In the genomic region with DNA sequence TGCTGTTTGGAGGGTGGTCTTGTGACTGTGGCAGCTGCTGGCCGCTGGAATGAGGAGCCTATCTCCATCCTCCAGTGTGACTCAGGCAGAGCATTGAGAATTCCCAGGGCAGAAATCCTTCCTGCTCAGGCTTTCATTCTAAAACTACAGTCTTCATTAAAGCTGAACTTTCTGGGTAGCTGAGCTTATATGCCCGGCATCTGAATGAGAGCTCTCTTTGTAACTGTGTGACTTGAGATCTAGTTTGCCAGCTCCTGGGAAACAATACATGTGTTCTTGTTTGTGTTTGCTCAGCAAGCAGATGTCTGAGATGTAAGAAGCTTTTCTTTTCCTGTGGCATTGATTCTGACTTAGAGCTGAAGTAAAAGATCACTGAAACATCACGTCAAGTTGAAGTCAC, we compare ENCODE assay signal across 17 cellular contexts. TPM values are rescaled to one million over a fixed set of nuclear protein-coding genes. Genes with fewer than 3 reads are reported as not detected.
DNase-seq lines count a peak whose midpoint lies in the region; ATAC-seq and TF ChIP-seq lines count a peak whose summit lies in the region.
"Had no signal": no experiment of that assay in that cellular context is flagged by ENCODE, and none has a peak within 500 bp of the region (broad histone marks: within the 10 kb centered on the region; RNA-seq: fewer than 3 reads in every experiment).

No MANE protein-coding gene starts in this region.

- peaks cover 65% of the 10 kb centered on the region for H3K4me1 Mint-ChIP-seq in GM23338
- peaks cover 28% of the 10 kb centered on the region for H3K4me1 Mint-ChIP-seq in activated CD8-positive, alpha-beta memory T cell treated with anti-CD3 and anti-CD28 coated beads, Interleukin-2, amount 10 ng/mL, durations not matched to agents 7 days and 5 days

- H3K4me1 ChIP-seq in GM23338 (ENCODE audit: insufficient read depth), result peaks cover 47% of the 10 kb centered on the region
- peaks cover 8% of the 10 kb centered on the region for H3K4me1 ChIP-seq in colonic mucosa

- H3F3A ChIP-seq in GM23338 (replicated peaks; ENCODE audit: low read depth), result no peaks in the 10 kb centered on the region

- H3K9me3 Mint-ChIP-seq in GM23338, result no peaks in the 10 kb centered on the region
- H3K9me3 Mint-ChIP-seq in activated CD8-positive, alpha-beta memory T cell treated with anti-CD3 and anti-CD28 coated beads, Interleukin-2, amount 10 ng/mL, durations not matched to agents 7 days and 5 days (ENCODE audit: low read depth), result no peaks in the 10 kb centered on the region
- H3K9me3 Mint-ChIP-seq: naive B cell; T-helper 1 cell treated with Interleukin-12 subunit alpha and Interleukin-12 subunit beta and Interleukin-4 antibody, amounts not matched to agents 30 μg/mL and 1 μg/mL, for 36 hours had no signal

- H3K27ac ChIP-seq in GM23338 (ENCODE audit: low read depth), result peak overlapping the region; percentile 28
- no peak overlapping the region for H3K27ac ChIP-seq in colonic mucosa
- H3K27ac ChIP-seq: upper lobe of left lung had no signal

- H3K79me2 ChIP-seq in GM23338 (replicated peaks; ENCODE audit: insufficient read depth), result no peaks in the 10 kb centered on the region

- H3K36me3 ChIP-seq in GM23338 (ENCODE audit: insufficient read depth) (no peaks in the 10 kb centered on the region), colonic mucosa (no peaks in the 10 kb centered on the region)

- H2AFZ ChIP-seq in GM23338, result no peak overlapping the region

- DNase-seq in GM23338 (ENCODE audit: low spot score) (no peak), SK-MEL-5 (ENCODE audit: low read depth, low spot score) (peak; percentile 98), globus pallidus (ENCODE audit: low spot score) (peak; percentile 93), nucleus accumbens (lab: John Stamatoyannopoulos, UW) (peak in 30 of 56 donors; percentile 7 to 67 (median 34)), colonic mucosa (no peak), GM19240 (ENCODE audit: insufficient read length, low spot score) (no peak)
- no peak for DNase-seq in activated CD8-positive, alpha-beta memory T cell treated with anti-CD3 and anti-CD28 coated beads, Interleukin-2, amount 10 ng/mL, durations not matched to agents 7 days and 5 days
- DNase-seq: activated T-cell treated with anti-CD3 and anti-CD28 coated beads for 4 hours; left cardiac atrium; naive B cell; NCI-H1930; NCI-H524 treated with DMSO at 0.1 percent for 48 hours; stimulated activated CD4-positive, alpha-beta T cell treated with anti-CD3 and anti-CD28 coated beads, Interleukin-4, amount 100 ng/mL, for 4 hours; upper lobe of left lung had no signal

- H3K4me3 Mint-ChIP-seq in GM23338, result no peak overlapping the region
- no peak overlapping the region for H3K4me3 Mint-ChIP-seq in activated CD8-positive, alpha-beta memory T cell treated with anti-CD3 and anti-CD28 coated beads, Interleukin-2, amount 10 ng/mL, durations not matched to agents 7 days and 5 days
- H3K4me3 Mint-ChIP-seq: naive B cell; T-helper 1 cell treated with Interleukin-12 subunit alpha and Interleukin-12 subunit beta and Interleukin-4 antibody, amounts not matched to agents 30 μg/mL and 1 μg/mL, for 36 hours had no signal

- H3K9ac ChIP-seq in colonic mucosa (ENCODE audit: low read depth in 2 of 2, low read length in 2 of 2), result no peak overlapping the region

- peak overlapping the region; percentile 84; the same call in 1 of the 2 replicates for H3K27ac Mint-ChIP-seq in GM23338
- H3K27ac Mint-ChIP-seq in activated CD8-positive, alpha-beta memory T cell treated with anti-CD3 and anti-CD28 coated beads, Interleukin-2, amount 10 ng/mL, durations not matched to agents 7 days and 5 days, result no peak overlapping the region
- H3K27ac Mint-ChIP-seq: T-helper 1 cell treated with Interleukin-12 subunit alpha and Interleukin-12 subunit beta and Interleukin-4 antibody, amounts not matched to agents 30 μg/mL and 1 μg/mL, for 36 hours had no signal

- no peaks in the 10 kb centered on the region for H3K27me3 ChIP-seq in GM23338 (ENCODE audit: insufficient read depth)
- no peaks in the 10 kb centered on the region for H3K27me3 ChIP-seq in colonic mucosa
- H3K27me3 ChIP-seq: upper lobe of left lung had no signal

- H3K4me2 ChIP-seq in GM23338, result no peak overlapping the region

- CTCF ChIA-PET in activated CD8-positive, alpha-beta memory T cell treated with anti-CD3 and anti-CD28 coated beads, Interleukin-2, amount 10 ng/mL, durations not matched to agents 7 days and 5 days (lab: Charles Lee), result interaction anchor here (1.1 to 7.5 kb wide), 3 partner anchors 8 to 21 kb away, joined by 3 to 43 read pairs (median 6); no protein-coding TSS in a partner anchor

- intact Hi-C loops in colonic mucosa (cut with DNase I), result no loop called here

- no peaks in the 10 kb centered on the region; the same call in 2 of the 3 replicates for H3K36me3 Mint-ChIP-seq in GM23338 (ENCODE audit: low read depth)
- H3K36me3 Mint-ChIP-seq in activated CD8-positive, alpha-beta memory T cell treated with anti-CD3 and anti-CD28 coated beads, Interleukin-2, amount 10 ng/mL, durations not matched to agents 7 days and 5 days, result peaks cover 8% of the 10 kb centered on the region

- ATAC-seq in GM23338, result no peak
- no peak for ATAC-seq in activated CD8-positive, alpha-beta memory T cell treated with anti-CD3 and anti-CD28 coated beads, Interleukin-2, amount 10 ng/mL, durations not matched to agents 7 days and 5 days
- ATAC-seq: activated CD4-positive, CD25-positive, alpha-beta regulatory T cell treated with anti-CD3 and anti-CD28 coated beads, Interleukin-2, amount 50 U/mL, for 24 hours had no signal

- H3K4me3 ChIP-seq in GM23338, result no peak overlapping the region
- H3K4me3 ChIP-seq in colonic mucosa, result no peak overlapping the region
- H3K4me3 ChIP-seq: upper lobe of left lung had no signal

- TF ChIP-seq CTCF in GM23338 (conservative IDR thresholded peaks at IDR 0.05; ENCODE audit: low read depth in 2 of 2) (no peak), colonic mucosa (IDR thresholded peaks at IDR 0.05) (no peak)

- no peaks in the 10 kb centered on the region for H3K9me3 ChIP-seq in colonic mucosa
- H3K9me3 ChIP-seq: upper lobe of left lung had no signal

- H3K9me2 ChIP-seq in GM23338 (ENCODE audit: insufficient read depth), result no peaks in the 10 kb centered on the region

- in situ Hi-C loops in SK-MEL-5 (cut with HindIII; ENCODE audit: low pct_unique_long_range_greater_than_20kb, low sequenced_read_pairs), result no loop called here

- H4K20me1 ChIP-seq in GM23338 (replicated peaks; ENCODE audit: insufficient read depth), result no peaks in the 10 kb centered on the region

- H3K27me3 Mint-ChIP-seq in GM23338 (ENCODE audit: insufficient read depth, low read depth, poor library complexity), result no peaks in the 10 kb centered on the region
- peaks cover 3% of the 10 kb centered on the region for H3K27me3 Mint-ChIP-seq in activated CD8-positive, alpha-beta memory T cell treated with anti-CD3 and anti-CD28 coated beads, Interleukin-2, amount 10 ng/mL, durations not matched to agents 7 days and 5 days
- H3K27me3 Mint-ChIP-seq: naive B cell had no signal

TF ChIP-seq in GM23338, 12 proteins besides CTCF, POLR2A, EP300 and RAD21 (continues in another document):
- TF ChIP-seq CREB1 (CRISPR knock-in tag; IDR thresholded peaks at IDR 0.05; ENCODE audit: low read depth) (no peak), EZH2phosphoT487 (IDR thresholded peaks at IDR 0.05; ENCODE audit: unreplicated experiment) (no peak), STAT1 (IDR thresholded peaks at IDR 0.05; ENCODE audit: unreplicated experiment) (no peak)

RNA-seq across cellular contexts. Expression of a gene that starts 22.4 kb away (rescaled TPM):
- total RNA-seq in GM23338 (2014; rRNA removed; shearing (Covaris generic)), result not detected in 2 replicates
- polyA plus RNA-seq in GM23338 (2016; fragmentation: Nextera tagmentation; extraction: Ambion mirVana), result not detected in 2 replicates
- 33.8 and 37.2 TPM in 2 replicates for total RNA-seq in SK-MEL-5 (2014; rRNA removed; shearing (Covaris generic))
- polyA plus RNA-seq in SK-MEL-5 (2015; cell fraction: cytosol; rRNA removed), result 22.6 and 22.8 TPM in 2 replicates
- polyA plus RNA-seq in SK-MEL-5 (2015; cell fraction: nucleus; rRNA removed), result 196 and 231 TPM in 2 replicates
- not detected for total RNA-seq in colonic mucosa
- not detected for total RNA-seq in activated CD8-positive, alpha-beta memory T cell treated with anti-CD3 and anti-CD28 coated beads, Interleukin-2, amount 10 ng/mL, durations not matched to agents 7 days and 5 days
- total RNA-seq: left cardiac atrium, M059J, upper lobe of left lung had no signal

RNA-seq across cellular contexts. Expression of a gene that starts 44.8 kb away (rescaled TPM):
- total RNA-seq in GM23338 (2014; rRNA removed; shearing (Covaris generic)), result 52.4 and 66.8 TPM in 2 replicates
- 57.6 and 63.6 TPM in 2 replicates for polyA plus RNA-seq in GM23338 (2016; fragmentation: Nextera tagmentation; extraction: Ambion mirVana)
- 57.6 and 64.5 TPM in 2 replicates for total RNA-seq in SK-MEL-5 (2014; rRNA removed; shearing (Covaris generic))
- 38.1 and 51.9 TPM in 2 replicates for polyA plus RNA-seq in SK-MEL-5 (2015; cell fraction: cytosol; rRNA removed)
- polyA plus RNA-seq in SK-MEL-5 (2015; cell fraction: nucleus; rRNA removed), result 330 and 356 TPM in 2 replicates
- total RNA-seq in colonic mucosa, result 10 to 100 TPM; 19.9 to 76.9 TPM
- total RNA-seq in activated CD8-positive, alpha-beta memory T cell treated with anti-CD3 and anti-CD28 coated beads, Interleukin-2, amount 10 ng/mL, durations not matched to agents 7 days and 5 days, result 100 to 1,000 TPM; 206 to 236 TPM

Comparison
In these comparisons a context has a peak if more than half of its experiments do, and no peak if none do; other contexts are left out.
1. DNase-seq: peak in SK-MEL-5 (single experiment), globus pallidus (single experiment) and nucleus accumbens (30 of 56); none in GM23338 (single experiment), colonic mucosa (single experiment), GM19240 (single experiment) and activated CD8-positive, alpha-beta memory T cell treated with anti-CD3 and anti-CD28 coated beads, Interleukin-2, amount 10 ng/mL, durations not matched to agents 7 days and 5 days (single experiment).
2. RNA of a gene that starts 22.4 kb away (total RNA-seq): 33.8 to 37.2 TPM in SK-MEL-5; not detected in colonic mucosa, not detected in GM23338 and not detected in activated CD8-positive, alpha-beta memory T cell treated with anti-CD3 and anti-CD28 coated beads, Interleukin-2, amount 10 ng/mL, durations not matched to agents 7 days and 5 days; every median in the first group is over 10 times any median in the second.